Comparison of ENCODE assay signal across 10 cellular contexts in genomic region chr6:10402648-10403311, GRCh38. TPM values are rescaled to one million over a fixed set of nuclear protein-coding genes. Genes with fewer than 3 reads are reported as not detected.
DNase-seq lines count a peak whose midpoint lies in the region; ATAC-seq and TF ChIP-seq lines count a peak whose summit lies in the region.
"Had no signal": no experiment of that assay in that cellular context is flagged by ENCODE, and none has a peak within 500 bp of the region (broad histone marks: within the 10 kb centered on the region; RNA-seq: fewer than 3 reads in every experiment).

No MANE protein-coding gene starts in this region.

- peaks cover 26% of the 10 kb centered on the region for H3K79me2 ChIP-seq in smooth muscle cell (ENCODE audit: low read depth)

- peak overlapping the region; percentile 92 for H3K9ac ChIP-seq in smooth muscle cell (ENCODE audit: low read depth)

- no peak for TF ChIP-seq CTCF in smooth muscle cell (IDR thresholded peaks at IDR 0.05; ENCODE audit: borderline replicate concordance, insufficient read depth, poor library complexity, severe bottlenecking)

- H3K4me1 ChIP-seq in smooth muscle cell (ENCODE audit: low read depth) = no peaks in the 10 kb centered on the region

- 74% methylated on average over 7 of the region's 7 CpGs for WGBS in smooth muscle cell (ENCODE audit: low lambda C conversion rate)

- H3K27ac Mint-ChIP-seq in activated CD4-positive, alpha-beta memory T cell treated with anti-CD3 and anti-CD28 coated beads, Interleukin-2, amount 10 ng/mL, durations not matched to agents 7 days and 5 days = no peak overlapping the region
- no peak overlapping the region for H3K27ac Mint-ChIP-seq in activated CD4-positive, alpha-beta memory T cell treated with anti-CD3 and anti-CD28 coated beads for 36 hours
- H3K27ac Mint-ChIP-seq in effector memory CD8-positive, alpha-beta T cell = no peak overlapping the region

- H3K9me3 Mint-ChIP-seq in activated CD4-positive, alpha-beta memory T cell treated with anti-CD3 and anti-CD28 coated beads, Interleukin-2, amount 10 ng/mL, durations not matched to agents 7 days and 5 days = peaks cover 6% of the 10 kb centered on the region
- peaks cover 15% of the 10 kb centered on the region for H3K9me3 Mint-ChIP-seq in activated CD4-positive, alpha-beta memory T cell treated with anti-CD3 and anti-CD28 coated beads for 36 hours
- peaks cover 3 to 12% of the 10 kb centered on the region in 2 donors for H3K9me3 Mint-ChIP-seq in effector memory CD8-positive, alpha-beta T cell

- no peaks in the 10 kb centered on the region for H3K9me3 ChIP-seq in smooth muscle cell (replicated peaks; ENCODE audit: low read depth)

- POLR2A ChIA-PET in activated CD4-positive, alpha-beta memory T cell treated with anti-CD3 and anti-CD28 coated beads, Interleukin-2, amount 10 ng/mL, durations not matched to agents 7 days and 5 days (lab: Charles Lee) = no interaction called here
- POLR2A ChIA-PET in activated CD4-positive, alpha-beta memory T cell treated with anti-CD3 and anti-CD28 coated beads for 36 hours (lab: Charles Lee) = no interaction called here

- H3K36me3 Mint-ChIP-seq in activated CD4-positive, alpha-beta memory T cell treated with anti-CD3 and anti-CD28 coated beads, Interleukin-2, amount 10 ng/mL, durations not matched to agents 7 days and 5 days (ENCODE audit: low read depth) = peaks cover 11% of the 10 kb centered on the region
- peaks cover 6% of the 10 kb centered on the region for H3K36me3 Mint-ChIP-seq in activated CD4-positive, alpha-beta memory T cell treated with anti-CD3 and anti-CD28 coated beads for 36 hours
- peaks cover 11% of the 10 kb centered on the region for H3K36me3 Mint-ChIP-seq in effector memory CD8-positive, alpha-beta T cell (ENCODE audit: insufficient read depth)

- peaks cover 69% of the 10 kb centered on the region for H3K27me3 Mint-ChIP-seq in activated CD4-positive, alpha-beta memory T cell treated with anti-CD3 and anti-CD28 coated beads, Interleukin-2, amount 10 ng/mL, durations not matched to agents 7 days and 5 days
- peaks cover 55% of the 10 kb centered on the region for H3K27me3 Mint-ChIP-seq in activated CD4-positive, alpha-beta memory T cell treated with anti-CD3 and anti-CD28 coated beads for 36 hours
- peaks cover 42 to 57% of the 10 kb centered on the region in 2 donors for H3K27me3 Mint-ChIP-seq in effector memory CD8-positive, alpha-beta T cell

- no peaks in the 10 kb centered on the region for H3K36me3 ChIP-seq in smooth muscle cell (ENCODE audit: low read depth)

- H3K4me2 ChIP-seq in smooth muscle cell = peak overlapping the region; percentile 94

- no peaks in the 10 kb centered on the region for H4K20me1 ChIP-seq in smooth muscle cell (ENCODE audit: low read depth)

- intact Hi-C loops in activated CD4-positive, alpha-beta memory T cell treated with anti-CD3 and anti-CD28 coated beads for 36 hours (cut with micrococcal nuclease) = loop anchor here (10.0 kb wide), 1 partner anchor 322 kb away; the partner anchor contains the start of gene TMEM14C

- peak overlapping the region; percentile 96 for H3K27ac ChIP-seq in smooth muscle cell (ENCODE audit: low read depth)

- CTCF ChIA-PET in activated CD4-positive, alpha-beta memory T cell treated with anti-CD3 and anti-CD28 coated beads, Interleukin-2, amount 10 ng/mL, durations not matched to agents 7 days and 5 days (lab: Charles Lee) = no interaction called here
- CTCF ChIA-PET in activated CD4-positive, alpha-beta memory T cell treated with anti-CD3 and anti-CD28 coated beads for 36 hours (lab: Charles Lee) = no interaction called here

- H2AFZ ChIP-seq in smooth muscle cell (ENCODE audit: low read depth) = no peak overlapping the region

- peaks cover 30% of the 10 kb centered on the region for H3K27me3 ChIP-seq in smooth muscle cell (ENCODE audit: low read depth)

- peaks cover 17% of the 10 kb centered on the region for H3K4me1 Mint-ChIP-seq in activated CD4-positive, alpha-beta memory T cell treated with anti-CD3 and anti-CD28 coated beads, Interleukin-2, amount 10 ng/mL, durations not matched to agents 7 days and 5 days
- H3K4me1 Mint-ChIP-seq in activated CD4-positive, alpha-beta memory T cell treated with anti-CD3 and anti-CD28 coated beads for 36 hours (ENCODE audit: low read depth) = peaks cover 10% of the 10 kb centered on the region
- H3K4me1 Mint-ChIP-seq in effector memory CD8-positive, alpha-beta T cell (ENCODE audit: low read depth in 2 of 2) = peaks cover 5 to 6% of the 10 kb centered on the region in 2 donors

- ATAC-seq in effector memory CD8-positive, alpha-beta T cell (replicated peaks) = no peak
- no peak for ATAC-seq in GM21529 (IDR thresholded peaks at IDR 0.05; ENCODE audit: unreplicated experiment)
- ATAC-seq in GM18520 (IDR thresholded peaks at IDR 0.05; ENCODE audit: unreplicated experiment) = no peak

- peak overlapping the region; percentile 62 for H3K4me3 Mint-ChIP-seq in activated CD4-positive, alpha-beta memory T cell treated with anti-CD3 and anti-CD28 coated beads, Interleukin-2, amount 10 ng/mL, durations not matched to agents 7 days and 5 days
- H3K4me3 Mint-ChIP-seq in activated CD4-positive, alpha-beta memory T cell treated with anti-CD3 and anti-CD28 coated beads for 36 hours = no peak overlapping the region
- H3K4me3 Mint-ChIP-seq in effector memory CD8-positive, alpha-beta T cell = peak overlapping the region; percentile 74 to 80

- peaks cover 7% of the 10 kb centered on the region for H3F3A ChIP-seq in smooth muscle cell (ENCODE audit: low read depth)

- no peak for DNase-seq in activated CD4-positive, alpha-beta memory T cell treated with anti-CD3 and anti-CD28 coated beads, Interleukin-2, amount 10 ng/mL, durations not matched to agents 7 days and 5 days
- no peak for DNase-seq in activated CD4-positive, alpha-beta memory T cell treated with anti-CD3 and anti-CD28 coated beads for 36 hours
- DNase-seq in OCI-M1 (lab: John Stamatoyannopoulos, UW) (peak; percentile 91), smooth muscle cell (lab: John Stamatoyannopoulos, UW; ENCODE audit: unreplicated experiment) (no peak), NCI-H2029 treated with DMSO at 0.1 percent for 48 hours (lab: John Stamatoyannopoulos, UW) (no peak)
- no peak for DNase-seq in effector memory CD8-positive, alpha-beta T cell
- DNase-seq: amygdala, NCI-H69 had no signal

- peak overlapping the region; percentile 70 for H3K4me3 ChIP-seq in smooth muscle cell

RNA-seq across cellular contexts. Expression of gene TFAP2A, which starts 12.1 kb away (rescaled TPM):
- under 1 TPM in 1 of 2 experiments, not detected in 1; 0.20 TPM for total RNA-seq in activated CD4-positive, alpha-beta memory T cell treated with anti-CD3 and anti-CD28 coated beads, Interleukin-2, amount 10 ng/mL, durations not matched to agents 7 days and 5 days
- total RNA-seq in activated CD4-positive, alpha-beta memory T cell treated with anti-CD3 and anti-CD28 coated beads for 36 hours = under 1 TPM in 1 of 2 experiments, not detected in 1; 0.21 TPM
- total RNA-seq in smooth muscle cell = 6.2 and 13.6 TPM in 2 replicates
- 10.1 and 33.9 TPM in 2 replicates for polyA plus RNA-seq in smooth muscle cell
